Comparison of ENCODE assay signal across 21 cellular contexts in genomic region chr5:154837009-154837881, GRCh38. TPM values are rescaled to one million over a fixed set of nuclear protein-coding genes. Genes with fewer than 3 reads are reported as not detected.
"Had no signal": no experiment of that assay in that cellular context is flagged by ENCODE, and none has a peak within 500 bp of the region (broad histone marks: within the 10 kb centered on the region; RNA-seq: fewer than 3 reads in every experiment).

No MANE protein-coding gene starts in this region.

- H3K4me3 Mint-ChIP-seq: activated CD4-positive, alpha-beta T cell treated with anti-CD3 and anti-CD28 coated beads for 36 hours; activated CD8-positive, alpha-beta T cell treated with anti-CD3 and anti-CD28 coated beads, Interleukin-2, amount 10 ng/mL, durations not matched to agents 7 days and 5 days; activated naive CD8-positive, alpha-beta T cell treated with anti-CD3 and anti-CD28 coated beads, Interleukin-2, amount 10 ng/mL, durations not matched to agents 7 days and 5 days; brain; central memory CD8-positive, alpha-beta T cell; neural crest cell; stimulated activated naive B cell treated with anti-CD40 and anti-IgM and Interleukin-4, amounts not matched to agents 10 μg/mL and 1 μg/mL and 100 μg/mL, for 72 hours had no signal

- H3K36me3 Mint-ChIP-seq: brain had no signal

- H3K4me1 Mint-ChIP-seq: activated CD4-positive, alpha-beta T cell treated with anti-CD3 and anti-CD28 coated beads for 36 hours; activated naive CD8-positive, alpha-beta T cell treated with anti-CD3 and anti-CD28 coated beads, Interleukin-2, amount 10 ng/mL, durations not matched to agents 7 days and 5 days; central memory CD8-positive, alpha-beta T cell had no signal

- DNase-seq: activated CD4-positive, alpha-beta T cell treated with anti-CD3 and anti-CD28 coated beads for 36 hours; activated CD8-positive, alpha-beta memory T cell treated with anti-CD3 and anti-CD28 coated beads, Interleukin-2, amount 50 U/mL, for 4 hours; activated CD8-positive, alpha-beta T cell treated with anti-CD3 and anti-CD28 coated beads, Interleukin-2, amount 10 ng/mL, durations not matched to agents 7 days and 5 days; activated naive CD4-positive, alpha-beta T cell; activated naive CD8-positive, alpha-beta T cell treated with anti-CD3 and anti-CD28 coated beads, Interleukin-2, amount 10 ng/mL, durations not matched to agents 7 days and 5 days; erythroblast; gastrocnemius medialis; heart right ventricle; islet precursor cell; left ventricle myocardium inferior; mesenchymal stem cell; SIG-M5; stimulated activated CD4-positive, alpha-beta T cell treated with anti-CD3 and anti-CD28 coated beads, Interleukin-2, amount 100 ng/mL, for 48 hours; stimulated activated naive B cell treated with anti-CD40 and anti-IgM and Interleukin-4, amounts not matched to agents 10 μg/mL and 1 μg/mL and 100 μg/mL, for 72 hours; substantia nigra had no signal

- H3K27ac ChIP-seq: gastrocnemius medialis, left ventricle myocardium inferior, VCaP had no signal

- H3K27me3 Mint-ChIP-seq: activated CD4-positive, alpha-beta T cell treated with anti-CD3 and anti-CD28 coated beads for 36 hours; activated naive CD8-positive, alpha-beta T cell treated with anti-CD3 and anti-CD28 coated beads, Interleukin-2, amount 10 ng/mL, durations not matched to agents 7 days and 5 days; brain; central memory CD8-positive, alpha-beta T cell; stimulated activated naive B cell treated with anti-CD40 and anti-IgM and Interleukin-4, amounts not matched to agents 10 μg/mL and 1 μg/mL and 100 μg/mL, for 72 hours had no signal

- H3K9me3 ChIP-seq: gastrocnemius medialis, heart right ventricle, left ventricle myocardium inferior, tibial nerve had no signal

- H3K27ac Mint-ChIP-seq: activated CD4-positive, alpha-beta T cell treated with anti-CD3 and anti-CD28 coated beads for 36 hours; activated CD8-positive, alpha-beta T cell treated with anti-CD3 and anti-CD28 coated beads, Interleukin-2, amount 10 ng/mL, durations not matched to agents 7 days and 5 days; activated naive CD8-positive, alpha-beta T cell treated with anti-CD3 and anti-CD28 coated beads, Interleukin-2, amount 10 ng/mL, durations not matched to agents 7 days and 5 days; stimulated activated naive B cell treated with anti-CD40 and anti-IgM and Interleukin-4, amounts not matched to agents 10 μg/mL and 1 μg/mL and 100 μg/mL, for 72 hours had no signal

- H3K27me3 ChIP-seq: gastrocnemius medialis, heart right ventricle, tibial nerve had no signal

- H3K4me3 ChIP-seq: gastrocnemius medialis, heart right ventricle, left ventricle myocardium inferior, tibial nerve had no signal

- H3K9me3 Mint-ChIP-seq: activated naive CD8-positive, alpha-beta T cell treated with anti-CD3 and anti-CD28 coated beads, Interleukin-2, amount 10 ng/mL, durations not matched to agents 7 days and 5 days; brain; central memory CD8-positive, alpha-beta T cell; neural crest cell; stimulated activated naive B cell treated with anti-CD40 and anti-IgM and Interleukin-4, amounts not matched to agents 10 μg/mL and 1 μg/mL and 100 μg/mL, for 72 hours had no signal

- ATAC-seq: activated CD4-positive, alpha-beta T cell treated with anti-CD3 and anti-CD28 coated beads for 36 hours; activated CD8-positive, alpha-beta T cell treated with anti-CD3 and anti-CD28 coated beads, Interleukin-2, amount 10 ng/mL, durations not matched to agents 7 days and 5 days; gastrocnemius medialis; heart right ventricle; stimulated activated naive B cell treated with anti-CD40 and anti-IgM and Interleukin-4, amounts not matched to agents 10 μg/mL and 1 μg/mL and 100 μg/mL, for 72 hours had no signal

- H3K36me3 ChIP-seq: gastrocnemius medialis had no signal

RNA-seq across cellular contexts. Expression of gene FAXDC2, which starts 13.2 kb away (rescaled TPM):
- total RNA-seq: activated CD8-positive, alpha-beta T cell treated with anti-CD3 and anti-CD28 coated beads, Interleukin-2, amount 10 ng/mL, durations not matched to agents 7 days and 5 days; activated naive CD8-positive, alpha-beta T cell treated with anti-CD3 and anti-CD28 coated beads, Interleukin-2, amount 10 ng/mL, durations not matched to agents 7 days and 5 days; T-helper 1 cell treated with Interleukin-12 subunit alpha and Interleukin-12 subunit beta and Interleukin-4 antibody, amounts not matched to agents 30 ng/mL and 1 ng/mL, for 36 hours had no signal
